In genomic region chr6:123085403-123085802, GRCh38 we compare ENCODE assay signal across 20 cellular contexts.
"Had no signal": no experiment of that assay in that cellular context is flagged by ENCODE, and none has a peak within 500 bp of the region (broad histone marks: within the 10 kb centered on the region; RNA-seq: fewer than 3 reads in every experiment).

No MANE protein-coding gene starts in this region.

- ATAC-seq: gastrocnemius medialis; heart right ventricle; left cardiac atrium; left lung; left ventricle myocardium superior; lower lobe of right lung; mucosa of descending colon; naive thymus-derived CD8-positive, alpha-beta T cell had no signal

- H3K9me3 ChIP-seq: esophagus squamous epithelium, gastrocnemius medialis, heart right ventricle, left lung, lower lobe of right lung, mucosa of descending colon had no signal

- H3K27me3 ChIP-seq: dorsolateral prefrontal cortex, esophagus squamous epithelium, gastrocnemius medialis, heart right ventricle, left lung had no signal

- H3K4me3 ChIP-seq: coronary artery, dorsolateral prefrontal cortex, esophagus squamous epithelium, gastrocnemius medialis, heart right ventricle, left lung, lower lobe of right lung, mucosa of descending colon had no signal

- H3K27ac ChIP-seq: coronary artery, dorsolateral prefrontal cortex, esophagus squamous epithelium, gastrocnemius medialis, heart right ventricle, left lung, lower lobe of right lung had no signal

- H3K4me1 ChIP-seq: esophagus squamous epithelium, heart right ventricle, left lung, lower lobe of right lung had no signal

- H3K36me3 ChIP-seq: esophagus squamous epithelium, gastrocnemius medialis, heart right ventricle, left lung, lower lobe of right lung had no signal

- DNase-seq: dermis blood vessel endothelial cell; dorsolateral prefrontal cortex; effector CD4-positive, alpha-beta T cell; effector memory CD4-positive, alpha-beta T cell; esophagus squamous epithelium; foreskin fibroblast; foreskin melanocyte; gastrocnemius medialis; glutamatergic neuron; heart right ventricle; hippocampal formation; left cardiac atrium; left lung; left ventricle myocardium superior; lower lobe of right lung; mesenchymal stem cell; mucosa of descending colon; naive B cell; naive thymus-derived CD8-positive, alpha-beta T cell had no signal
